12 cellular contexts compared by ENCODE assay signal in genomic region chr1:22318279-22318983, GRCh38.
DNase-seq lines count a peak whose midpoint lies in the region; ATAC-seq and TF ChIP-seq lines count a peak whose summit lies in the region.
"Had no signal": no experiment of that assay in that cellular context is flagged by ENCODE, and none has a peak within 500 bp of the region (broad histone marks: within the 10 kb centered on the region; RNA-seq: fewer than 3 reads in every experiment).

No MANE protein-coding gene starts in this region.

- TF ChIP-seq CTCF in GM10266 (IDR thresholded peaks at IDR 0.05; ENCODE audit: control insufficient read depth, insufficient read depth, low read depth, missing control alignments): no peak

- no peaks in the 10 kb centered on the region for H3K4me1 Mint-ChIP-seq in activated T-cell treated with anti-CD3 and anti-CD28 coated beads, Interleukin-2, amount 50 U/mL, for 72 hours (ENCODE audit: low read depth)

- ATAC-seq in HG02981 (IDR thresholded peaks at IDR 0.05; ENCODE audit: unreplicated experiment): no peak
- no peak for ATAC-seq in GM21786 (IDR thresholded peaks at IDR 0.05; ENCODE audit: unreplicated experiment)
- ATAC-seq in activated T-cell treated with anti-CD3 and anti-CD28 coated beads, Interleukin-2, amount 50 U/mL, for 72 hours (replicated peaks in 1 of 2): no peak
- ATAC-seq: left cardiac atrium had no signal

- no peak overlapping the region for H3K4me3 Mint-ChIP-seq in activated T-cell treated with anti-CD3 and anti-CD28 coated beads, Interleukin-2, amount 50 U/mL, for 72 hours

- DNase-seq in Ammon's horn (ENCODE audit: low spot score): peak; percentile 71
- peak; percentile 38 for DNase-seq in M059J (ENCODE audit: low read depth)
- DNase-seq in NCI-H69 (lab: John Stamatoyannopoulos, UW): peak; percentile 95
- DNase-seq in iPS DF 19.7 (ENCODE audit: low read depth, low spot score): peak; percentile 35
- no peak for DNase-seq in GM10266 (ENCODE audit: extremely low spot score)
- no peak for DNase-seq in activated T-cell treated with anti-CD3 and anti-CD28 coated beads, Interleukin-2, amount 50 U/mL, for 72 hours
- DNase-seq: activated CD4-positive, alpha-beta T cell treated with anti-CD3 and anti-CD28 coated beads for 4 hours; activated naive CD4-positive, alpha-beta T cell treated with Interleukin-2 at 50 U/mL for 16 hours; left cardiac atrium; NCI-H1048 had no signal

- no peaks in the 10 kb centered on the region for H3K9me3 Mint-ChIP-seq in activated T-cell treated with anti-CD3 and anti-CD28 coated beads, Interleukin-2, amount 50 U/mL, for 72 hours

- H3K27ac Mint-ChIP-seq in activated T-cell treated with anti-CD3 and anti-CD28 coated beads, Interleukin-2, amount 50 U/mL, for 72 hours: no peak overlapping the region

- H3K27me3 Mint-ChIP-seq in activated T-cell treated with anti-CD3 and anti-CD28 coated beads, Interleukin-2, amount 50 U/mL, for 72 hours (ENCODE audit: low read depth): peaks cover 19% of the 10 kb centered on the region

- no peaks in the 10 kb centered on the region for H3K36me3 Mint-ChIP-seq in activated T-cell treated with anti-CD3 and anti-CD28 coated beads, Interleukin-2, amount 50 U/mL, for 72 hours (ENCODE audit: insufficient read depth in 2 of 2)

Comparison
In these comparisons a context has a peak if more than half of its experiments do, and no peak if none do; other contexts are left out.
1. DNase-seq: peak in Ammon's horn (single experiment), M059J (single experiment), NCI-H69 (single experiment) and iPS DF 19.7 (single experiment); none in GM10266 (single experiment) and activated T-cell treated with anti-CD3 and anti-CD28 coated beads, Interleukin-2, amount 50 U/mL, for 72 hours (0 of 2).